Comparison of ENCODE assay signal across 23 cellular contexts in the genomic region with DNA sequence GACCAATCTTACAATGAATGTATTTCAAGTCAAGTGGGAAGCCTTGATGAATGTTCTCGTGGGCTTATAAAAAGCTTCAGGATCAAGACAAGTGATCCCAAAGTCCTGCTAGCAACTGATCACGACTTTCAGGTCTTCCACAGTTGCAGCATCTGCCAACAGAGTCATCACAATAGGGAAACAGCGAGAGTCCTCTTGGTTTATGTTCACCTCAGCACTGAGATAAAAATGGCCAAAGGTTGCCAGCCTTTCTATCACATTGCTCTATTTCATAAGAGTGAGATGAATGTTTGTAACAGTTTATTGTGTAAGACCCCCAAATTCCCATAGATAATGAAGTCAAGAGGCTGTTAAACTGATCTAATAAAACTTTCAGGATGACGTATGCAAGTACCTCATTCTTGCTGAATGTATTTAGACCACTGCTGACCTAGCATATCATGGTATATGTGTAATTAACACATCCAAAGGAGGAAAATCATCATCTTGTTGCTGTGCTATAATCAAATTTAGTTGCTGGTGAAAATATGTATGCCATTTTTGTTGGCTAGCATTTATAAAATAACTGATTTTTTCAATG.
DNase-seq lines count a peak whose midpoint lies in the region; ATAC-seq, FAIRE-seq and TF ChIP-seq lines count a peak whose summit lies in the region.
"Had no signal": no experiment of that assay in that cellular context is flagged by ENCODE, and none has a peak within 500 bp of the region (broad histone marks: within the 10 kb centered on the region; RNA-seq: fewer than 3 reads in every experiment).

No MANE protein-coding gene starts in this region.

- H3K4me3 ChIP-seq in GM23248 (no peak overlapping the region), hepatocyte (no peak overlapping the region), small intestine (ENCODE audit: low read depth in 1 of 2, low read length in 2 of 2) (no peak overlapping the region)
- H3K4me3 ChIP-seq: gastrocnemius medialis, GM23338, SJCRH30 had no signal

- peak overlapping the region; percentile 43 for H3K27ac Mint-ChIP-seq in T-helper 17 cell
- H3K27ac Mint-ChIP-seq: activated CD4-positive, alpha-beta memory T cell treated with anti-CD3 and anti-CD28 coated beads for 36 hours; CD14-positive monocyte; GM23338; T-helper 1 cell treated with Interleukin-12 subunit alpha and Interleukin-12 subunit beta and Interleukin-4 antibody, amounts not matched to agents 30 μg/mL and 1 μg/mL, for 36 hours; WTC11 had no signal

- H3K9me2 ChIP-seq in GM23248 (ENCODE audit: insufficient read depth): no peaks in the 10 kb centered on the region
- H3K9me2 ChIP-seq in hepatocyte (replicated peaks; ENCODE audit: insufficient read depth): no peaks in the 10 kb centered on the region

- H3K4me2 ChIP-seq in GM23248 (ENCODE audit: unreplicated experiment) (peak overlapping the region; percentile 91), hepatocyte (peak overlapping the region; percentile 28)
- H3K4me2 ChIP-seq: GM23338 had no signal

- no peak for TF ChIP-seq CTCF in hepatocyte (IDR thresholded peaks at IDR 0.05; ENCODE audit: poor library complexity)

- H2AFZ ChIP-seq in GM23248 (no peak overlapping the region), hepatocyte (no peak overlapping the region)
- H2AFZ ChIP-seq: GM23338 had no signal

- no peak for ATAC-seq in T-helper 17 cell
- no peak for ATAC-seq in left colon
- ATAC-seq: GM23338, WTC11 had no signal

- intact Hi-C loops in left colon (cut with DNase I, micrococcal nuclease): no loop called here

- H3K4me1 Mint-ChIP-seq in T-helper 17 cell: peaks cover 38% of the 10 kb centered on the region

- H3K4me3 Mint-ChIP-seq in T-helper 17 cell: no peak overlapping the region
- H3K4me3 Mint-ChIP-seq: activated CD4-positive, alpha-beta memory T cell treated with anti-CD3 and anti-CD28 coated beads for 36 hours; CD14-positive monocyte; GM23338; T-helper 1 cell treated with Interleukin-12 subunit alpha and Interleukin-12 subunit beta and Interleukin-4 antibody, amounts not matched to agents 30 μg/mL and 1 μg/mL, for 36 hours; WTC11 had no signal

- H3K4me1 ChIP-seq in GM23248 (ENCODE audit: insufficient read depth) (peaks cover 51% of the 10 kb centered on the region), hepatocyte (ENCODE audit: insufficient read depth) (peaks cover 33% of the 10 kb centered on the region), small intestine (ENCODE audit: control insufficient read depth in 2 of 2, insufficient read depth in 1 of 2, low read depth in 1 of 2, low read length in 1 of 2) (peaks cover 0 to 6% of the 10 kb centered on the region in 2 donors)

- H3K9me3 ChIP-seq in GM23248 (ENCODE audit: low read depth) (no peaks in the 10 kb centered on the region), T-helper 17 cell (ENCODE audit: control insufficient read depth, low read length, poor library complexity, severe bottlenecking) (no peaks in the 10 kb centered on the region), hepatocyte (ENCODE audit: low read depth) (no peaks in the 10 kb centered on the region), small intestine (ENCODE audit: control insufficient read depth, low read depth) (no peaks in the 10 kb centered on the region)
- H3K9me3 ChIP-seq: gastrocnemius medialis, neutrophil, SJCRH30 had no signal

- H3K79me2 ChIP-seq in GM23248 (ENCODE audit: insufficient read depth) (0 out of 2 replicates have a peak, but pooled peaks cover 4% of the 10 kb centered on the region), hepatocyte (no peaks in the 10 kb centered on the region)

- WGBS in GM23248 (ENCODE audit: low coverage in 1 of 2, low lambda C conversion rate in 2 of 2, missing lambda C conversion rate in 2 of 2), 2 experiments: 96% methylated on average over 4 of the region's 4 CpGs
- WGBS in hepatocyte (ENCODE audit: low lambda C conversion rate, missing lambda C conversion rate): 60% methylated on average over 4 of the region's 4 CpGs
- WGBS in small intestine, 3 donors: 41 to 66% (median 43%) methylated on average over 4 of the region's 4 CpGs

- peaks cover 7% of the 10 kb centered on the region for H3K36me3 Mint-ChIP-seq in T-helper 17 cell (ENCODE audit: low read depth)
- H3K36me3 Mint-ChIP-seq: CD14-positive monocyte had no signal

- peak overlapping the region; percentile 96 for H3K27ac ChIP-seq in GM23248
- peak overlapping the region; percentile 90 for H3K27ac ChIP-seq in hepatocyte
- H3K27ac ChIP-seq in small intestine (ENCODE audit: low read depth in 1 of 2, low read length in 1 of 2): no peak overlapping the region
- H3K27ac ChIP-seq: neutrophil, SJCRH30 had no signal

- H3K36me3 ChIP-seq in GM23248 (ENCODE audit: low read depth): no peaks in the 10 kb centered on the region; the same call in 1 of the 2 replicates
- H3K36me3 ChIP-seq in hepatocyte (replicated peaks; ENCODE audit: insufficient read depth, low read depth): no peaks in the 10 kb centered on the region
- H3K36me3 ChIP-seq in small intestine (ENCODE audit: control insufficient read depth in 2 of 2, insufficient read depth in 2 of 2, low read length in 2 of 2): no peaks in the 10 kb centered on the region
- H3K36me3 ChIP-seq: gastrocnemius medialis, neutrophil, SJCRH30 had no signal

- no peak overlapping the region for H3K9ac ChIP-seq in GM23248

- no peaks in the 10 kb centered on the region for H4K20me1 ChIP-seq in GM23248 (ENCODE audit: insufficient read depth)
- no peaks in the 10 kb centered on the region for H4K20me1 ChIP-seq in hepatocyte (ENCODE audit: insufficient read depth, poor library complexity, severe bottlenecking)

- H3F3A ChIP-seq in GM23248 (ENCODE audit: insufficient read depth): peaks cover 64% of the 10 kb centered on the region

- no peak for FAIRE-seq in small intestine (lab: Jason Lieb, UNC)
- FAIRE-seq: GM12892 had no signal

- DNase-seq in GM23248 (no peak), T-helper 17 cell (no peak), hepatocyte (ENCODE audit: low spot score) (peak; percentile 36), small intestine (peak; percentile 19), left colon (no peak), ureter (ENCODE audit: low spot score) (no peak), activated gamma-delta T cell treated with Interleukin-2 at 50 U/mL for 16 hours (no peak)
- no peak for DNase-seq in activated CD4-positive, alpha-beta T cell treated with anti-CD3 and anti-CD28 coated beads for 48 hours
- DNase-seq: activated CD4-positive, alpha-beta memory T cell treated with anti-CD3 and anti-CD28 coated beads for 36 hours; aorta; central memory CD4-positive, alpha-beta T cell; DMS53; gastrocnemius medialis; KBM-7; kidney glomerular epithelial cell; NCI-H187 treated with DMSO at 0.1 percent for 48 hours; SJCRH30 had no signal

- in situ Hi-C loops in GM23248 (cut with MboI): no loop called here

- H3K27me3 ChIP-seq in GM23248 (replicated peaks; ENCODE audit: insufficient read depth) (no peaks in the 10 kb centered on the region), hepatocyte (no peaks in the 10 kb centered on the region), small intestine (ENCODE audit: control insufficient read depth in 2 of 2, insufficient read depth in 2 of 2, low read length in 2 of 2) (no peaks in the 10 kb centered on the region)
- H3K27me3 ChIP-seq: gastrocnemius medialis, SJCRH30 had no signal

- H3K27me3 Mint-ChIP-seq in T-helper 17 cell: no peaks in the 10 kb centered on the region
- H3K27me3 Mint-ChIP-seq: activated CD4-positive, alpha-beta memory T cell treated with anti-CD3 and anti-CD28 coated beads for 36 hours had no signal

Comparison
In these comparisons a context has a peak if more than half of its experiments do, and no peak if none do; other contexts are left out.
1. DNase-seq: peak in hepatocyte (single experiment) and small intestine (single experiment); none in GM23248 (single experiment), T-helper 17 cell (0 of 3), left colon (0 of 2), ureter (single experiment), activated CD4-positive, alpha-beta T cell treated with anti-CD3 and anti-CD28 coated beads for 48 hours (single experiment) and activated gamma-delta T cell treated with Interleukin-2 at 50 U/mL for 16 hours (single experiment).
2. H3K27ac ChIP-seq: peak in GM23248 (single experiment) and hepatocyte (single experiment); none in small intestine (0 of 2).